In the genomic region with DNA sequence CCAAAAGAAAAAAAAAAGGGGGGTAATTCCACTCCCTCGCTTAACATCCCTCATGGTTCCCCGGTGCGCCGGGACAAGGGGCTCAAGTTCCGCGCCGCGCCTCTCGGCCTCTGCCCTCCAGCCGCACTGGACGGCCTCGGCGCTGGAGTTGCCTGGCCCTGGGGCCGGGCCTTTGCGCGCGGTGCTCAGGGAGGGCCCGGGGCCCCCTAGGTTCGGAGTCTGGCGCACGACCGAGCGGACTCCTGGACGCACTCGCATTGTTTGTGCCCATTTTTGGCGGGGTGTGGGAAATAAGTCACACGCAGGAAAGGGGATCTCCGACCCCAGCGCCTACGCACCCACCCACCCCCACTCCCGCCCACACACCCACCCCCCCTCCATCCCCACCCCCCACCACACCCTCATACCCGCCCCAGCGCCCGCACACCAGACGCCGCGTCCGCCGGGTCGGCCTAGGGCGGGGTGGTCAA, we compare ENCODE assay signal across 8 cellular contexts. TPM values are rescaled to one million over a fixed set of nuclear protein-coding genes. Genes with fewer than 3 reads are reported as not detected.
DNase-seq lines count a peak whose midpoint lies in the region; ATAC-seq and TF ChIP-seq lines count a peak whose summit lies in the region.

No MANE protein-coding gene starts in this region.

- 0 to 2% methylated on average over 9 to 40 of the region's 41 CpGs for WGBS in body of pancreas, 2 donors

- no peaks in the 10 kb centered on the region for H3K27me3 ChIP-seq in body of pancreas

- ATAC-seq in HG02763 (IDR thresholded peaks at IDR 0.05; ENCODE audit: unreplicated experiment) (peak; percentile 20), body of pancreas (peak; percentile 31), GM19328 (IDR thresholded peaks at IDR 0.05; ENCODE audit: unreplicated experiment) (no peak)

- H3K27me3 Mint-ChIP-seq in immature natural killer cell (ENCODE audit: low read depth in 3 of 3), result peaks cover 2 to 6% (median 5%) of the 10 kb centered on the region in 3 donors

- peak overlapping the region; percentile 97 to 98 for H3K4me3 ChIP-seq in body of pancreas

- peak; percentile 47 for DNase-seq in stimulated activated CD4-positive, alpha-beta T cell treated with anti-CD3 and anti-CD28 coated beads, Interleukin-4, amount 100 ng/mL, for 24 hours
- no peak for DNase-seq in stimulated activated CD4-positive, alpha-beta T cell treated with anti-CD3 and anti-CD28 coated beads, Interleukin-1b, Interleukin-23, amount 100 ng/mL, for 48 hours
- peak; percentile 36 for DNase-seq in NOMO-1 treated with DMSO at 0.1 percent for 48 hours (lab: John Stamatoyannopoulos, UW; ENCODE audit: unreplicated experiment)
- peak in 3 of 4 donors; percentile 43 to 44 (median 44) for DNase-seq in body of pancreas
- DNase-seq in immature natural killer cell, result no peak
- peak in 5 of 6 experiments; percentile 39 to 67 (median 59) for DNase-seq in stimulated activated naive CD4-positive, alpha-beta T cell (lab: John Stamatoyannopoulos, UW)

- H3K9me3 ChIP-seq in body of pancreas, result no peaks in the 10 kb centered on the region

- H3K27ac ChIP-seq in body of pancreas, result peak overlapping the region; percentile 87 to 95 (median 94)

- H3K4me1 Mint-ChIP-seq in immature natural killer cell, result peaks cover 40 to 46% of the 10 kb centered on the region in 2 donors

- H3K4me3 Mint-ChIP-seq in immature natural killer cell, result peak overlapping the region; percentile 95 to 100 (median 98)

- intact Hi-C loops in body of pancreas (cut with DNase I), result no loop called here

- TF ChIP-seq POLR2A in body of pancreas (IDR thresholded peaks at IDR 0.05), result no peak

- peaks cover 27% of the 10 kb centered on the region for H3K4me1 ChIP-seq in body of pancreas

- no peak for TF ChIP-seq CTCF in body of pancreas (IDR thresholded peaks at IDR 0.05)

- H3K36me3 Mint-ChIP-seq in immature natural killer cell, result peaks cover 8 to 37% (median 14%) of the 10 kb centered on the region in 3 donors

- peaks cover 9 to 26% of the 10 kb centered on the region in 2 donors for H3K36me3 ChIP-seq in body of pancreas (replicated peaks in 1 of 2; ENCODE audit: insufficient read depth in 1 of 2, low read depth in 2 of 2)

- H3K9me3 Mint-ChIP-seq in immature natural killer cell, result no peaks in the 10 kb centered on the region

- H3K27ac Mint-ChIP-seq in immature natural killer cell, result peak overlapping the region; percentile 90 to 99 (median 96)

RNA-seq across cellular contexts. Expression of a gene that starts 0.4 kb away (rescaled TPM):
- total RNA-seq in body of pancreas, result 10 to 100 TPM; 15.8 to 16.3 TPM
- 10 to 100 TPM in 1 of 3 donors, 1 to 10 TPM in 2; 5.2 to 27.4 (median 7.0) TPM for polyA plus RNA-seq in immature natural killer cell

RNA-seq across cellular contexts. Expression of a gene that starts 0.5 kb away (rescaled TPM):
- 1,000 to 10,000 TPM; 1,478 to 1,480 TPM for total RNA-seq in body of pancreas
- 100 to 1,000 TPM; 459 to 791 (median 622) TPM for polyA plus RNA-seq in immature natural killer cell

RNA-seq across cellular contexts. Expression of a gene that starts 8.7 kb away (rescaled TPM):
- 10 to 100 TPM; 31.0 to 43.1 TPM for total RNA-seq in body of pancreas
- polyA plus RNA-seq in immature natural killer cell, result 100 to 1,000 TPM; 104 to 153 (median 131) TPM

RNA-seq across cellular contexts. Expression of a gene that starts 8.8 kb away (rescaled TPM):
- 10 to 100 TPM; 20.0 to 27.0 TPM for total RNA-seq in body of pancreas
- polyA plus RNA-seq in immature natural killer cell, result 10 to 100 TPM; 30.2 to 36.9 (median 34.5) TPM

RNA-seq across cellular contexts. Expression of a gene that starts 11.6 kb away (rescaled TPM):
- 10 to 100 TPM; 20.8 to 37.9 TPM for total RNA-seq in body of pancreas
- polyA plus RNA-seq in immature natural killer cell, result 10 to 100 TPM in 1 of 3 donors, 1 to 10 TPM in 2; 3.0 to 15.5 (median 5.7) TPM

Comparison
In these comparisons a context has a peak if more than half of its experiments do, and no peak if none do; other contexts are left out.
1. DNase-seq: peak in stimulated activated CD4-positive, alpha-beta T cell treated with anti-CD3 and anti-CD28 coated beads, Interleukin-4, amount 100 ng/mL, for 24 hours (single experiment), NOMO-1 treated with DMSO at 0.1 percent for 48 hours (single experiment), body of pancreas (3 of 4) and stimulated activated naive CD4-positive, alpha-beta T cell (5 of 6); none in stimulated activated CD4-positive, alpha-beta T cell treated with anti-CD3 and anti-CD28 coated beads, Interleukin-1b, Interleukin-23, amount 100 ng/mL, for 48 hours (single experiment) and immature natural killer cell (0 of 3).